ENCODE assay signal across 2 cellular contexts in the genomic region with DNA sequence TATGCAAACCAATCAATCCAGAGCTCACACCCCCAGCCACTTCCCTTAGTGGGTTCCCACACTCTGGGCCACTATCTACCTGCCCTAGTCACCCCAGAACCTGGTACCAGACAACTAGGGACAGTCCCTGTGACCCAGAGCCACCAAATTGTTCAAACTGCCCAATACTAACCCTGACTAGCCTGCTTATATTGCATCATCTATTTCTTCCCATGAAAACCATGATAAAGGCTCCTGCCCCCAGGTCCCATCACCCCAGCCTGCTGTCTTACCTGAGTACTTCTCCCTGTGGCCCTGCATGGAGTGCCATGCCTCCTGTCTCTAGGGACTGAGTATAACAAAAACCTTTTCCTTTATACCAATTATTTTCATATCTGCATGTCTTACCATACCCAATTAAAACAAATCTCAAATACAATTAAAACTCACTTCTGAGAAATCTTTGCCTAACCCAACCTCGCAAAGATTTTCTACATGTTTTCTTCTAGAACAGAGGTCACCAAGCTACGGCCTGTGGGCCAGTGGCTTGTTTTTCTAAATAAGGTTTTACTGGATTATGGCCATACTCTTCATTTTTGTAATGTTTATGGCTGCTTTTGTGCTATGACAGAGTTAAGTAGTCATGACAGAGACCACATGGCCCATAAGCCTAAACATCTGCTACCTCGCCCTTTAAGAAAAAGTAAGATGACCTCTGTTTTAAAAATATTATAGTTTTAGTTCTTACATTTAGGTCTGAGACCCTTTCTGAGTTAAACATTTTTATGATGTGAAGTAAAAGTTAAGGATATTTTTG.
TF ChIP-seq lines count a peak whose summit lies in the region.

No MANE protein-coding gene starts in this region.

TF ChIP-seq in HEK293, 187 proteins besides CTCF, POLR2A, EP300 and RAD21:
- TF ChIP-seq OVOL3 (tag by site-specific recombination; IDR thresholded peaks at IDR 0.05): no peak
- TF ChIP-seq, protein P1, sequence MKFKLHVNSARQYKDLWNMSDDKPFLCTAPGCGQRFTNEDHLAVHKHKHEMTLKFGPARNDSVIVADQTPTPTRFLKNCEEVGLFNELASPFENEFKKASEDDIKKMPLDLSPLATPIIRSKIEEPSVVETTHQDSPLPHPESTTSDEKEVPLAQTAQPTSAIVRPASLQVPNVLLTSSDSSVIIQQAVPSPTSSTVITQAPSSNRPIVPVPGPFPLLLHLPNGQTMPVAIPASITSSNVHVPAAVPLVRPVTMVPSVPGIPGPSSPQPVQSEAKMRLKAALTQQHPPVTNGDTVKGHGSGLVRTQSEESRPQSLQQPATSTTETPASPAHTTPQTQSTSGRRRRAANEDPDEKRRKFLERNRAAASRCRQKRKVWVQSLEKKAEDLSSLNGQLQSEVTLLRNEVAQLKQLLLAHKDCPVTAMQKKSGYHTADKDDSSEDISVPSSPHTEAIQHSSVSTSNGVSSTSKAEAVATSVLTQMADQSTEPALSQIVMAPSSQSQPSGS (tag by site-specific recombination; IDR thresholded peaks at IDR 0.05; ENCODE audit: low read depth): 0 out of 2 replicates have a peak, but pooled peaks have one; percentile 15
- no peak for TF ChIP-seq ZBTB8A (tag by site-specific recombination; IDR thresholded peaks at IDR 0.05)
- TF ChIP-seq ZNF501 (tag by site-specific recombination; IDR thresholded peaks at IDR 0.05): no peak

TF ChIP-seq in H1, 55 proteins besides CTCF, POLR2A, EP300 and RAD21:
- TF ChIP-seq TAF7 (optimal IDR thresholded peaks at IDR 0.05; ENCODE audit: borderline replicate concordance, low read depth, low read length): no peak
- peak; percentile 46; the same call in 1 of the 2 replicates for TF ChIP-seq CEBPB (IDR thresholded peaks at IDR 0.05; ENCODE audit: low read depth, low read length)
